7 cellular contexts compared by ENCODE assay signal in the genomic region with DNA sequence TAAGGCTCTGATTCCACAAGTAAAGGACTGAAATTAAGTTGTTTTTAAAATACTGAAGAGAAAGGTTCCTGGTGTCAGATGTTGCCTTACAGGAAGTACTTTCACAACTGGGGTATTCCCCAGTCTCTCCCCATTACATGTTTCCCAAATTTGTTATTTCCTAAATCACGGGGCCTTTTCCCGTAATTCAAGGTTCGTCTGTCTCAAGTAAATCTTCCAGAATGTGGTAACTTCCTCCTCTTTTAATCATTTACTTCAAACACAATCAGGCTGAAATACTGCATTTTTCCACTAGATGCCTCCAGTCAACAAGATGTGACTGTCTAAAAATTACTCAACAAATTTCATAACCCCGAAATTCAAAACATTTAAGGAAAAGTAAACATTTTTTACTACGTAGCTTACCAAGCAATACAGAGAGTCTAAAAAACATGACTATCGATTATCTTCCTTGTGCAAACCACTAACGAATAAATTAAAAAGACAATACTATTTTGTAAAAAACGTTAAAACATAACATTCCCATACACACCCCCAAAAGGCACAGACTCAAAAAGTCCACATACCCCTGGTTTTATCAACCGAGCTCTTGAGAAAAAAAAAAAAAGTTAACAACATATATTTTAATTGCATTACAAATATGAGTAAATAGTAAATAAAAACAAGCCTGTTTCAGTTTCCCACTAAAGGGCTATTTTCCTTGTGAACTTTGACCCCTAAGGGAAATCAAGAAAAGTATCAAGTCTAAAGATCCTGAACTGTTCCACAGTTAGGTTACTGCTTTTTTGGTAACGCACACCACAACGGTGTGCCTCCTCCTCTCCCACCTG. TPM values are rescaled to one million over a fixed set of nuclear protein-coding genes. Genes with fewer than 3 reads are reported as not detected.
DNase-seq lines count a peak whose midpoint lies in the region; ATAC-seq and TF ChIP-seq lines count a peak whose summit lies in the region.

No MANE protein-coding gene starts in this region.

- H3K27ac ChIP-seq in subcutaneous abdominal adipose tissue (ENCODE audit: low read depth, low read length), result peak overlapping the region; percentile 99

- TF ChIP-seq CTCF in HFFc6 (IDR thresholded peaks at IDR 0.05), result peak; percentile 89

- H3K27me3 Mint-ChIP-seq in HFFc6 (ENCODE audit: insufficient read depth), result peaks cover 4% of the 10 kb centered on the region

- H3K9me3 ChIP-seq in subcutaneous abdominal adipose tissue (ENCODE audit: control insufficient read depth in 5 of 5, low read length in 5 of 5), result no peaks in the 10 kb centered on the region

- H3K36me3 ChIP-seq in subcutaneous abdominal adipose tissue (ENCODE audit: control insufficient read depth in 5 of 5, insufficient read depth in 5 of 5, low read length in 5 of 5), result peaks cover 12 to 47% (median 29%) of the 10 kb centered on the region in 5 donors

- peak overlapping the region; percentile 93 to 100 (median 99) for H3K4me3 ChIP-seq in subcutaneous abdominal adipose tissue (ENCODE audit: low read depth in 1 of 5, low read length in 5 of 5)

- peaks cover 3 to 50% (median 40%) of the 10 kb centered on the region in 5 donors for H3K4me1 ChIP-seq in subcutaneous abdominal adipose tissue (ENCODE audit: control insufficient read depth in 5 of 5, insufficient read depth in 5 of 5, low read length in 5 of 5)

- no peaks in the 10 kb centered on the region for H3K9me3 Mint-ChIP-seq in HFFc6

- peak; percentile 65 for DNase-seq in Daoy (ENCODE audit: low read depth)
- DNase-seq in HFFc6, result peak; percentile 83
- DNase-seq in OCI-M1 (lab: John Stamatoyannopoulos, UW), result peak; percentile 93
- peak; percentile 58 for DNase-seq in central memory CD4-positive, alpha-beta T cell
- no peak for DNase-seq in left lobe of liver (ENCODE audit: low spot score)
- DNase-seq in mesenteric fat pad (ENCODE audit: low spot score), result no peak

- H3K27ac Mint-ChIP-seq in HFFc6, result peak overlapping the region; percentile 82

- H3K36me3 Mint-ChIP-seq in HFFc6 (ENCODE audit: low read depth), result peaks cover 11% of the 10 kb centered on the region; the same call in 1 of the 2 replicates

- peaks cover 36% of the 10 kb centered on the region for H3K4me1 Mint-ChIP-seq in HFFc6 (ENCODE audit: low read depth)

- H3K27me3 ChIP-seq in subcutaneous abdominal adipose tissue (ENCODE audit: control insufficient read depth in 5 of 5, insufficient read depth in 4 of 5, low read length in 5 of 5), result no peaks in the 10 kb centered on the region

- peak overlapping the region; percentile 96 to 100 (median 100) for H3K9ac ChIP-seq in subcutaneous abdominal adipose tissue (ENCODE audit: low read length in 5 of 5)

- ATAC-seq in left lobe of liver, result peak; percentile 6

- peak overlapping the region; percentile 94 for H3K4me3 Mint-ChIP-seq in HFFc6

RNA-seq across cellular contexts. Expression of a gene that starts 1.7 kb away (rescaled TPM):
- total RNA-seq in Daoy (2014; rRNA removed; shearing (Covaris generic)), result 244 and 253 TPM in 2 replicates
- total RNA-seq in HFFc6 (2021; fragmentation: NEBNext Ultra II Directional; extraction: Animal tissue kit (Norgen Biotek cat#: 25700)), result 10 to 100 TPM; 73.2 to 87.6 (median 75.3) TPM
- total RNA-seq in left lobe of liver (608 TPM), mesenteric fat pad (1,141 TPM)

RNA-seq across cellular contexts. Expression of a gene that starts 36.0 kb away (rescaled TPM):
- total RNA-seq in Daoy (2014; rRNA removed; shearing (Covaris generic)), result 153 and 169 TPM in 2 replicates
- 10 to 100 TPM; 64.0 to 73.5 (median 68.7) TPM for total RNA-seq in HFFc6 (2021; fragmentation: NEBNext Ultra II Directional; extraction: Animal tissue kit (Norgen Biotek cat#: 25700))
- 23.7 TPM for total RNA-seq in left lobe of liver
- 82.8 TPM for total RNA-seq in mesenteric fat pad

Comparison
In these comparisons a context has a peak if more than half of its experiments do, and no peak if none do; other contexts are left out.
1. DNase-seq: peak in Daoy (single experiment), HFFc6 (single experiment), OCI-M1 (single experiment) and central memory CD4-positive, alpha-beta T cell (single experiment); none in left lobe of liver (single experiment) and mesenteric fat pad (single experiment).